ENCODE assay signal across 8 cellular contexts in genomic region chrX:54045563-54046228, GRCh38. TPM values are rescaled to one million over a fixed set of nuclear protein-coding genes. Genes with fewer than 3 reads are reported as not detected.
DNase-seq lines count a peak whose midpoint lies in the region; ATAC-seq and TF ChIP-seq lines count a peak whose summit lies in the region.

No MANE protein-coding gene starts in this region.

- no peaks in the 10 kb centered on the region for H3K9me3 ChIP-seq in A673 (ENCODE audit: low read depth, low read length, poor library complexity, severe bottlenecking)
- H3K9me3 ChIP-seq in T-helper 17 cell (ENCODE audit: control insufficient read depth, low read length, poor library complexity, severe bottlenecking) = no peaks in the 10 kb centered on the region
- no peaks in the 10 kb centered on the region for H3K9me3 ChIP-seq in liver (ENCODE audit: control insufficient read depth in 4 of 4, low read length in 3 of 4)

- H3K27me3 Mint-ChIP-seq in IgD-negative memory B cell (no peaks in the 10 kb centered on the region), T-helper 17 cell (no peaks in the 10 kb centered on the region)

- peak overlapping the region in 2 of 3 donors; percentile 13 to 100 for H3K27ac Mint-ChIP-seq in IgD-negative memory B cell
- H3K27ac Mint-ChIP-seq in T-helper 17 cell = peak overlapping the region; percentile 95

- TF ChIP-seq CTCF in A673 (conservative IDR thresholded peaks at IDR 0.05; ENCODE audit: low read depth, low read length) (no peak), liver (IDR thresholded peaks at IDR 0.05; ENCODE audit: low read depth, low read length, missing input control) (no peak), coronary artery (IDR thresholded peaks at IDR 0.05) (no peak)

- BruUV-seq in A673 (replicated peaks; lab: Mats Ljungman, UMichigan) = no TSS peak

- no peaks in the 10 kb centered on the region for H3K4me1 ChIP-seq in A673 (ENCODE audit: insufficient read depth, low read length, poor library complexity, severe bottlenecking)
- peaks cover 5 to 22% (median 16%) of the 10 kb centered on the region in 4 donors for H3K4me1 ChIP-seq in liver (ENCODE audit: control insufficient read depth in 4 of 4, insufficient read depth in 4 of 4, low read length in 3 of 4)

- H3K4me3 Mint-ChIP-seq in IgD-negative memory B cell = peak overlapping the region in 3 of 4 donors; percentile 68 to 100 (median 91)
- H3K4me3 Mint-ChIP-seq in T-helper 17 cell = peak overlapping the region; percentile 93

- H3K36me3 Mint-ChIP-seq in IgD-negative memory B cell = peaks cover 2% of the 10 kb centered on the region
- no peaks in the 10 kb centered on the region for H3K36me3 Mint-ChIP-seq in T-helper 17 cell (ENCODE audit: low read depth)

- H3K36me3 ChIP-seq in A673 (ENCODE audit: insufficient read depth, low read length, poor library complexity, severe bottlenecking) (no peaks in the 10 kb centered on the region), liver (ENCODE audit: control insufficient read depth in 4 of 4, insufficient read depth in 3 of 4, low read depth in 1 of 4, low read length in 3 of 4) (peaks cover under 1 to 10% (median 3%) of the 10 kb centered on the region in 4 donors)

- no peaks in the 10 kb centered on the region for H3K9me3 Mint-ChIP-seq in IgD-negative memory B cell

- peak overlapping the region; percentile 92 for H3K27ac ChIP-seq in A673 (ENCODE audit: low read depth, low read length, poor library complexity, severe bottlenecking)
- H3K27ac ChIP-seq in liver (ENCODE audit: low read depth in 1 of 2, low read length in 2 of 2) = peak overlapping the region; percentile 92 to 97
- no peak overlapping the region for H3K27ac ChIP-seq in coronary artery

- CTCF ChIA-PET in A673 (lab: Charles Lee) = no interaction called here

- H3K4me3 ChIP-seq in A673 (ENCODE audit: low read depth, low read length, poor library complexity, severe bottlenecking) (no peak overlapping the region), liver (ENCODE audit: low read depth in 1 of 3, low read length in 3 of 3) (peak overlapping the region in 1 of 3 donors; percentile 41), coronary artery (no peak overlapping the region)

- 50% methylated on average over 12 of the region's 12 CpGs for WGBS in liver

- intact Hi-C loops in A673 (cut with micrococcal nuclease; ENCODE audit: unreplicated experiment) = no loop called here

- H3K4me1 Mint-ChIP-seq in IgD-negative memory B cell = peaks cover 1 to 14% (median 8%) of the 10 kb centered on the region in 3 donors
- H3K4me1 Mint-ChIP-seq in T-helper 17 cell = peaks cover 9% of the 10 kb centered on the region

- POLR2A ChIA-PET in A673 (lab: Charles Lee; ENCODE audit: low non-redundant PET) = no interaction called here

- ATAC-seq in T-helper 17 cell (no peak), HG03457 (IDR thresholded peaks at IDR 0.05; ENCODE audit: unreplicated experiment) (no peak), HG02884 (IDR thresholded peaks at IDR 0.05; ENCODE audit: unreplicated experiment) (no peak)

- DNase-seq in A673 (ENCODE audit: low spot score) (no peak), T-helper 17 cell (no peak), coronary artery (ENCODE audit: low spot score) (no peak), HuH-7 (ENCODE audit: low spot score) (no peak)

- H3K27me3 ChIP-seq in A673 (replicated peaks; ENCODE audit: insufficient read depth, low read depth, low read length, poor library complexity) = no peaks in the 10 kb centered on the region
- H3K27me3 ChIP-seq in liver (ENCODE audit: control insufficient read depth in 4 of 4, insufficient read depth in 4 of 4, low read length in 3 of 4) = no peaks in the 10 kb centered on the region

- no peak for TF ChIP-seq RAD21 in liver (IDR thresholded peaks at IDR 0.05)

- H3K9ac ChIP-seq in liver (ENCODE audit: low read depth in 1 of 2, low read length in 2 of 2) = peak overlapping the region in 1 of 2 donors; percentile 7

TF ChIP-seq in liver, 16 proteins besides CTCF, POLR2A, EP300 and RAD21:
- peak; percentile 51 for TF ChIP-seq FOXA2 (IDR thresholded peaks at IDR 0.05)
- peak in 1 of 2 donors; percentile 21 for TF ChIP-seq JUND (IDR thresholded peaks at IDR 0.05)
- no peak for TF ChIP-seq REST (IDR thresholded peaks at IDR 0.05)
- TF ChIP-seq RXRA (IDR thresholded peaks at IDR 0.05) = peak; percentile 68 to 84
- TF ChIP-seq, protein P1, sequence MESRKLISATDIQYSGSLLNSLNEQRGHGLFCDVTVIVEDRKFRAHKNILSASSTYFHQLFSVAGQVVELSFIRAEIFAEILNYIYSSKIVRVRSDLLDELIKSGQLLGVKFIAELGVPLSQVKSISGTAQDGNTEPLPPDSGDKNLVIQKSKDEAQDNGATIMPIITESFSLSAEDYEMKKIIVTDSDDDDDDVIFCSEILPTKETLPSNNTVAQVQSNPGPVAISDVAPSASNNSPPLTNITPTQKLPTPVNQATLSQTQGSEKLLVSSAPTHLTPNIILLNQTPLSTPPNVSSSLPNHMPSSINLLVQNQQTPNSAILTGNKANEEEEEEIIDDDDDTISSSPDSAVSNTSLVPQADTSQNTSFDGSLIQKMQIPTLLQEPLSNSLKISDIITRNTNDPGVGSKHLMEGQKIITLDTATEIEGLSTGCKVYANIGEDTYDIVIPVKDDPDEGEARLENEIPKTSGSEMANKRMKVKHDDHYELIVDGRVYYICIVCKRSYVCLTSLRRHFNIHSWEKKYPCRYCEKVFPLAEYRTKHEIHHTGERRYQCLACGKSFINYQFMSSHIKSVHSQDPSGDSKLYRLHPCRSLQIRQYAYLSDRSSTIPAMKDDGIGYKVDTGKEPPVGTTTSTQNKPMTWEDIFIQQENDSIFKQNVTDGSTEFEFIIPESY (IDR thresholded peaks at IDR 0.05) = no peak
- no peak for TF ChIP-seq TAF1 (conservative IDR thresholded peaks at IDR 0.05)
- TF ChIP-seq, protein P2, sequence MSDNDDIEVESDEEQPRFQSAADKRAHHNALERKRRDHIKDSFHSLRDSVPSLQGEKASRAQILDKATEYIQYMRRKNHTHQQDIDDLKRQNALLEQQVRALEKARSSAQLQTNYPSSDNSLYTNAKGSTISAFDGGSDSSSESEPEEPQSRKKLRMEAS (IDR thresholded peaks at IDR 0.05) = peak; percentile 5
- TF ChIP-seq HNF4A (conservative IDR thresholded peaks at IDR 0.05) = peak; percentile 50 to 54
- TF ChIP-seq HNF4G (IDR thresholded peaks at IDR 0.05) = no peak
- no peak for TF ChIP-seq EGR1 (IDR thresholded peaks at IDR 0.05; ENCODE audit: low read depth in 2 of 2)
- TF ChIP-seq SP1 (IDR thresholded peaks at IDR 0.05) = peak; percentile 73

RNA-seq across cellular contexts. Expression of gene PHF8, which starts 1.4 kb away (rescaled TPM):
- total RNA-seq in A673 (2021) = 30.7 and 31.0 TPM in 2 replicates
- polyA plus RNA-seq in IgD-negative memory B cell = 13.6 TPM
- total RNA-seq in T-helper 17 cell = 10 to 100 TPM; 48.6 to 51.5 TPM
- total RNA-seq in liver = 10 to 100 TPM; 15.7 to 59.7 TPM
- 10 to 100 TPM; 12.3 to 16.6 TPM for polyA plus RNA-seq in liver

Comparison
In these comparisons a context has a peak if more than half of its experiments do, and no peak if none do; other contexts are left out.
1. H3K27ac ChIP-seq: peak in A673 (single experiment) and liver (2 of 2); none in coronary artery (0 of 2).